18 cellular contexts compared by ENCODE assay signal in genomic region chr17:13569740-13570137, GRCh38. TPM values are rescaled to one million over a fixed set of nuclear protein-coding genes. Genes with fewer than 3 reads are reported as not detected.
"Had no signal": no experiment of that assay in that cellular context is flagged by ENCODE, and none has a peak within 500 bp of the region (broad histone marks: within the 10 kb centered on the region; RNA-seq: fewer than 3 reads in every experiment).

No MANE protein-coding gene starts in this region.

- DNase-seq: activated B cell treated with CpG ODN at 0.5 μM for 24 hours; activated CD4-positive, alpha-beta memory T cell treated with anti-CD3 and anti-CD28 coated beads, Interleukin-2, amount 10 ng/mL, durations not matched to agents 7 days and 5 days; activated CD4-positive, alpha-beta T cell treated with anti-CD3 and anti-CD28 coated beads for 48 hours; activated CD8-positive, alpha-beta memory T cell treated with anti-CD3 and anti-CD28 coated beads, Interleukin-2, amount 10 ng/mL, durations not matched to agents 7 days and 5 days; activated naive CD4-positive, alpha-beta T cell; activated naive CD8-positive, alpha-beta T cell treated with anti-CD3 and anti-CD28 coated beads, Interleukin-2, amount 10 ng/mL, durations not matched to agents 7 days and 5 days; cortex of kidney; stimulated activated naive CD8-positive, alpha-beta T cell treated with anti-CD3 and anti-CD28 coated beads, Interleukin-15, Interleukin-2, amounts not matched to agents 100 U/mL and 50 U/mL, for 24 hours; substantia nigra; uterus had no signal

- H3K27me3 Mint-ChIP-seq: activated CD8-positive, alpha-beta memory T cell treated with anti-CD3 and anti-CD28 coated beads, Interleukin-2, amount 10 ng/mL, durations not matched to agents 7 days and 5 days; progenitor cell of endocrine pancreas had no signal

- H3K4me1 Mint-ChIP-seq: activated B cell treated with CpG ODN at 0.5 μM for 24 hours; activated CD8-positive, alpha-beta memory T cell treated with anti-CD3 and anti-CD28 coated beads, Interleukin-2, amount 10 ng/mL, durations not matched to agents 7 days and 5 days; activated T-helper 17 cell treated with anti-CD3 and anti-CD28 coated beads, Interleukin-2, amount 50 U/mL, for 72 hours had no signal

- H3K36me3 Mint-ChIP-seq: activated CD8-positive, alpha-beta memory T cell treated with anti-CD3 and anti-CD28 coated beads, Interleukin-2, amount 10 ng/mL, durations not matched to agents 7 days and 5 days; activated naive CD8-positive, alpha-beta T cell treated with anti-CD3 and anti-CD28 coated beads, Interleukin-2, amount 10 ng/mL, durations not matched to agents 7 days and 5 days; natural killer cell treated with Interleukin-12 subunit alpha and Interleukin-12 subunit beta and Interleukin-15 and Interleukin-18, amount 100 ng/mL, for 72 hours had no signal

- H3K27me3 ChIP-seq: brain microvascular endothelial cell, right atrium auricular region, tibial nerve, uterus had no signal

- H3K4me3 ChIP-seq: right atrium auricular region, tibial nerve, uterus had no signal

- H3K9me3 ChIP-seq: uterus had no signal

- H3K36me3 ChIP-seq: brain microvascular endothelial cell, right atrium auricular region, tibial nerve, uterus had no signal

- H3K27ac ChIP-seq: brain microvascular endothelial cell, right atrium auricular region, tibial nerve, uterus had no signal

- H3K4me3 Mint-ChIP-seq: activated B cell treated with CpG ODN at 0.5 μM for 24 hours; activated CD4-positive, alpha-beta memory T cell treated with anti-CD3 and anti-CD28 coated beads, Interleukin-2, amount 10 ng/mL, durations not matched to agents 7 days and 5 days; activated CD8-positive, alpha-beta memory T cell treated with anti-CD3 and anti-CD28 coated beads, Interleukin-2, amount 10 ng/mL, durations not matched to agents 7 days and 5 days; activated naive CD8-positive, alpha-beta T cell treated with anti-CD3 and anti-CD28 coated beads, Interleukin-2, amount 10 ng/mL, durations not matched to agents 7 days and 5 days; activated T-helper 17 cell treated with anti-CD3 and anti-CD28 coated beads, Interleukin-2, amount 50 U/mL, for 72 hours; central memory CD8-positive, alpha-beta T cell; natural killer cell treated with Interleukin-12 subunit alpha and Interleukin-12 subunit beta and Interleukin-15 and Interleukin-18, amount 100 ng/mL, for 72 hours had no signal

- H3K4me1 ChIP-seq: right atrium auricular region, uterus had no signal

- ATAC-seq: activated CD8-positive, alpha-beta memory T cell treated with anti-CD3 and anti-CD28 coated beads, Interleukin-2, amount 10 ng/mL, durations not matched to agents 7 days and 5 days; activated T-helper 17 cell treated with anti-CD3 and anti-CD28 coated beads, Interleukin-2, amount 50 U/mL, for 72 hours; esophagus mucosa; natural killer cell treated with Interleukin-12 subunit alpha and Interleukin-12 subunit beta and Interleukin-15 and Interleukin-18, amount 100 ng/mL, for 72 hours; stimulated activated naive CD8-positive, alpha-beta T cell treated with anti-CD3 and anti-CD28 coated beads, Interleukin-15, Interleukin-2, amounts not matched to agents 100 U/mL and 50 U/mL, for 24 hours had no signal

- H3K9me3 Mint-ChIP-seq: activated CD4-positive, alpha-beta memory T cell treated with anti-CD3 and anti-CD28 coated beads, Interleukin-2, amount 10 ng/mL, durations not matched to agents 7 days and 5 days; activated T-helper 17 cell treated with anti-CD3 and anti-CD28 coated beads, Interleukin-2, amount 50 U/mL, for 72 hours; central memory CD8-positive, alpha-beta T cell; natural killer cell treated with Interleukin-12 subunit alpha and Interleukin-12 subunit beta and Interleukin-15 and Interleukin-18, amount 100 ng/mL, for 72 hours had no signal

- H3K27ac Mint-ChIP-seq: activated B cell treated with CpG ODN at 0.5 μM for 24 hours; activated CD4-positive, alpha-beta memory T cell treated with anti-CD3 and anti-CD28 coated beads, Interleukin-2, amount 10 ng/mL, durations not matched to agents 7 days and 5 days; activated CD8-positive, alpha-beta memory T cell treated with anti-CD3 and anti-CD28 coated beads, Interleukin-2, amount 10 ng/mL, durations not matched to agents 7 days and 5 days; activated naive CD8-positive, alpha-beta T cell treated with anti-CD3 and anti-CD28 coated beads, Interleukin-2, amount 10 ng/mL, durations not matched to agents 7 days and 5 days; activated T-helper 17 cell treated with anti-CD3 and anti-CD28 coated beads, Interleukin-2, amount 50 U/mL, for 72 hours; natural killer cell treated with Interleukin-12 subunit alpha and Interleukin-12 subunit beta and Interleukin-15 and Interleukin-18, amount 100 ng/mL, for 72 hours; progenitor cell of endocrine pancreas had no signal

RNA-seq across cellular contexts. Expression of gene HS3ST3A1, which starts 32.0 kb away (rescaled TPM):
- total RNA-seq: activated B cell treated with CpG ODN at 0.5 μM for 24 hours; activated naive CD8-positive, alpha-beta T cell treated with anti-CD3 and anti-CD28 coated beads, Interleukin-2, amount 10 ng/mL, durations not matched to agents 7 days and 5 days had no signal
